ENCODE assay signal across 8 cellular contexts in the genomic region with DNA sequence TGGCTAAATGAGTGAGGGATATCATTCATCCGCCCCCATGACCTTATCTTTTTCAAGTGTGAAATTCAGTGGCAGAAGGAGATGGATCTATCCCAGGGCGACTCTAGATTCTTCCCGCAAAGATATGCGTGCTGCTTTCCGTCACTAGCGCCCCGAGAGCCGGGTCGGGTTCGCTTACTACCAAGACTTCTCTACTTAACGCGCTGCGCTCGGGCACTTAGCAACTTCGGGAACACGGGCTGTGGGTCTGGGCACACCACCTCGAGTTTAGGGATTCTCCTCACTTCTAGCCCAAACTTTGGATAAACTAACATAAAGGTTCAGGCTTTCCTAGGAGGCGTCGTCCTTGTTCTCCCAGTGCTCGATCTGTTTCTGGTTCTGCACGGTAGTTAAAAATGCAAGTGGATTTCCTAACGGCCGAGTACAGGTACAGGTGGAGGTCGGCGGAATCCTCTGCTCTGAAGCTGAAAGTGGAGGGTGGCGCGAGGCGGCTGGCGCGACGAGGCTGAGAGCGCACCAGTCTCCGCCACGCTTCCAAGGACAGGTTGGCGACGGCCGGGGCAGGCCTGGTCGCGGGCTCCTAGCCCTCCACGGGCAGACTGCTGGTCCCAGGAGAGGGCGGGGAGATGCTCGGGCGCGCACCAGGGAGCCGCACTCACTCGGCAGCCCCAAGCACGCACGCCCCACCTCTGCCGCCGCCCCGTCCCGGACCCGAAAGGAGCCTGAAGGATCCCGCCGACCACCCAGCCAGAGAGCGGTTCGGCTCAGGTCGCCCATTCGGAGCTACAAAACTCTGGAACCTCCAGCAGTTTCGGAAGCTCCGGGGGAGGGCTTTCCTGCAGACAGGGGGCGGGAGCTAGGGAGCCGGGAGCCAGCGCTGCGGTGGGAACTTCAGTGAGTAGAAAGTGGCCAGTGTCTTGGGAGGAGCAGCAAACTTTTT.
DNase-seq lines count a peak whose midpoint lies in the region; ATAC-seq and TF ChIP-seq lines count a peak whose summit lies in the region.

No MANE protein-coding gene starts in this region.

- intact Hi-C loops in left cardiac atrium (cut with DNase I): loop anchor here in 1 of 2 donors (5.0 kb wide), 1 partner anchor 665 kb away; no protein-coding TSS in a partner anchor

- H3K9me3 ChIP-seq in ES-I3 (ENCODE audit: control insufficient read depth, insufficient read depth, low read length): no peaks in the 10 kb centered on the region

- H3K4me3 ChIP-seq in WI38 (ENCODE audit: low read depth, low read length): peak overlapping the region; percentile 81
- peak overlapping the region; percentile 57 for H3K4me3 ChIP-seq in rectal smooth muscle tissue (ENCODE audit: low read length)

- H3K27me3 ChIP-seq in rectal smooth muscle tissue (ENCODE audit: control insufficient read depth, insufficient read depth, low read length): peaks cover 5% of the 10 kb centered on the region

- no peak for TF ChIP-seq CTCF in WI38 (IDR thresholded peaks at IDR 0.05; ENCODE audit: low read depth, low read length)

- DNase-seq in left cardiac atrium (no peak), COR-L47 (lab: John Stamatoyannopoulos, UW) (no peak), cortex of kidney (lab: John Stamatoyannopoulos, UW) (no peak)
- DNase-seq in central memory CD4-positive, alpha-beta T cell: no peak

- H3K36me3 ChIP-seq in ES-I3 (ENCODE audit: insufficient read depth, low read length) (no peaks in the 10 kb centered on the region), rectal smooth muscle tissue (ENCODE audit: control insufficient read depth, insufficient read depth, low read length) (no peaks in the 10 kb centered on the region)

- ATAC-seq in left cardiac atrium: peak; percentile 35 to 53
- ATAC-seq in HG03354 (IDR thresholded peaks at IDR 0.05; ENCODE audit: poor library complexity, severe bottlenecking, unreplicated experiment): no peak

- H3K4me1 ChIP-seq in ES-I3 (ENCODE audit: insufficient read depth, low read length) (peaks cover 32% of the 10 kb centered on the region), rectal smooth muscle tissue (ENCODE audit: control insufficient read depth, insufficient read depth, low read length) (no peaks in the 10 kb centered on the region)

- peak overlapping the region; percentile 87 for H3K9ac ChIP-seq in ES-I3 (ENCODE audit: low read depth, low read length)
- no peak overlapping the region for H3K9ac ChIP-seq in rectal smooth muscle tissue (ENCODE audit: low read length)

- no peak overlapping the region for H3K27ac ChIP-seq in rectal smooth muscle tissue (ENCODE audit: low read depth, low read length)
